Comparison of ENCODE assay signal across 16 cellular contexts in the genomic region with DNA sequence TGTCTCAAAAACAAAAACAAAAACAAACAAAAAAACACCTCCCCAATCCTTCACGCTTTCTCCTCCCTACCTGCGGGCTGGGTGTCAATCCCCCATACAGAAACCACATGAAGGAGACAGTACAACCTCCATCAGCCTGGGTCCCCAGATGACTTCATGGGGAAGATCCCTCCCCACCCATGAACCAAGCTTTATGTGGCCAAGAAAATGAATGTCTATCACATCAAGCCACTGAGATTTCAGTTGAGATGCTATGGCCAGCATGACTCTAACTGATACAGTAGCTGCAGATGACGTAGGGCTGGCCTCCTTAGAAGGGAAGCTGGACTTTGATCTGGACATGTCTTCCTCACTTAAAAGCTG. TPM values are rescaled to one million over a fixed set of nuclear protein-coding genes. Genes with fewer than 3 reads are reported as not detected.
A peak's percentile ranks its signal among the peaks of the same experiment; 100 is the strongest.
DNase-seq lines count a peak whose midpoint lies in the region; ATAC-seq and TF ChIP-seq lines count a peak whose summit lies in the region.
"Had no signal": no experiment of that assay in that cellular context is flagged by ENCODE, and none has a peak within 500 bp of the region (broad histone marks: within the 10 kb centered on the region; RNA-seq: fewer than 3 reads in every experiment).

No MANE protein-coding gene starts in this region.

- H3K4me1 ChIP-seq in BLaER1 treated with 17β-estradiol and CSF1 and Interleukin-3, amounts not matched to agents 10 nM and 100 nM, result peaks cover 27 to 59% (median 46%) of the 10 kb centered on the region in 10 experiments
- H3K4me1 ChIP-seq in mesenchymal stem cell (ENCODE audit: control insufficient read depth, insufficient read depth, low read depth, low read length), result no peaks in the 10 kb centered on the region
- H3K4me1 ChIP-seq: breast epithelium had no signal

- no peak overlapping the region for H3K4me3 ChIP-seq in BLaER1 treated with 17β-estradiol and CSF1 and Interleukin-3, amounts not matched to agents 10 nM and 100 nM
- H3K4me3 ChIP-seq in mesenchymal stem cell (ENCODE audit: insufficient read depth in 1 of 2, low read depth in 1 of 2, low read length in 2 of 2), result no peak overlapping the region
- H3K4me3 ChIP-seq: breast epithelium had no signal

- no peak overlapping the region for H2BK15ac ChIP-seq in mesenchymal stem cell (ENCODE audit: low read depth, poor library complexity, severe bottlenecking)

- H4K20me1 ChIP-seq in BLaER1 treated with 17β-estradiol and CSF1 and Interleukin-3, amounts not matched to agents 10 nM and 100 nM, result no peaks in the 10 kb centered on the region

- H3K27ac ChIP-seq in BLaER1 treated with 17β-estradiol and CSF1 and Interleukin-3, amounts not matched to agents 10 nM and 100 nM, result no peak overlapping the region
- no peak overlapping the region for H3K27ac ChIP-seq in mesenchymal stem cell (ENCODE audit: low read length, poor library complexity, severe bottlenecking)
- H3K27ac ChIP-seq: breast epithelium had no signal

- no peak overlapping the region for H4K91ac ChIP-seq in mesenchymal stem cell (ENCODE audit: low read length)

- no peak for TF ChIP-seq CTCF in neural crest cell (conservative IDR thresholded peaks at IDR 0.05)

- H3K27me3 ChIP-seq in BLaER1 treated with 17β-estradiol and CSF1 and Interleukin-3, amounts not matched to agents 10 nM and 100 nM, result no peaks in the 10 kb centered on the region
- peaks cover 4 to 15% of the 10 kb centered on the region in 2 experiments for H3K27me3 ChIP-seq in mesenchymal stem cell (ENCODE audit: control insufficient read depth in 1 of 2, insufficient read depth in 1 of 2, low read length in 2 of 2)
- H3K27me3 ChIP-seq: breast epithelium had no signal

- no peak overlapping the region for H2BK120ac ChIP-seq in mesenchymal stem cell (ENCODE audit: low read depth, low read length)

- no peak overlapping the region for H3K27ac Mint-ChIP-seq in activated T-helper 17 cell treated with anti-CD3 and anti-CD28 coated beads, Interleukin-2, amount 50 U/mL, for 72 hours
- H3K27ac Mint-ChIP-seq in neural crest cell (ENCODE audit: unreplicated experiment), result peak overlapping the region; percentile 73

- ATAC-seq in GM18867 (IDR thresholded peaks at IDR 0.05; ENCODE audit: unreplicated experiment) (peak; percentile 41), GM21360 (IDR thresholded peaks at IDR 0.05; ENCODE audit: unreplicated experiment) (no peak), HG02623 (IDR thresholded peaks at IDR 0.05; ENCODE audit: unreplicated experiment) (no peak)
- ATAC-seq in activated T-helper 17 cell treated with anti-CD3 and anti-CD28 coated beads, Interleukin-2, amount 50 U/mL, for 72 hours (replicated peaks), result peak; percentile 61

- no peaks in the 10 kb centered on the region for H3K36me3 Mint-ChIP-seq in activated T-helper 17 cell treated with anti-CD3 and anti-CD28 coated beads, Interleukin-2, amount 50 U/mL, for 72 hours (ENCODE audit: low read depth)
- no peaks in the 10 kb centered on the region for H3K36me3 Mint-ChIP-seq in neural crest cell (ENCODE audit: low read depth)
- H3K36me3 Mint-ChIP-seq: stimulated activated naive B cell treated with anti-CD40 and anti-IgM and Interleukin-4, amounts not matched to agents 10 μg/mL and 1 μg/mL and 100 μg/mL, for 72 hours had no signal

- peaks cover 5 to 17% (median 11%) of the 10 kb centered on the region in 11 experiments; a peak in 20 of 22 replicates for H3K9me3 ChIP-seq in BLaER1 treated with 17β-estradiol and CSF1 and Interleukin-3, amounts not matched to agents 10 nM and 100 nM (replicated peaks in 1 of 11)
- peaks cover under 1% of the 10 kb centered on the region for H3K9me3 ChIP-seq in mesenchymal stem cell (ENCODE audit: control insufficient read depth, low read length)
- H3K9me3 ChIP-seq: breast epithelium had no signal

- peaks cover 8% of the 10 kb centered on the region for H3K4me1 Mint-ChIP-seq in activated T-helper 17 cell treated with anti-CD3 and anti-CD28 coated beads, Interleukin-2, amount 50 U/mL, for 72 hours
- peaks cover 27% of the 10 kb centered on the region for H3K4me1 Mint-ChIP-seq in neural crest cell

- H2AK5ac ChIP-seq in mesenchymal stem cell (ENCODE audit: low read length, severe bottlenecking), result no peak overlapping the region

- no peaks in the 10 kb centered on the region for H3K9me3 Mint-ChIP-seq in activated T-helper 17 cell treated with anti-CD3 and anti-CD28 coated beads, Interleukin-2, amount 50 U/mL, for 72 hours
- peaks cover 5% of the 10 kb centered on the region for H3K9me3 Mint-ChIP-seq in neural crest cell

- no peak overlapping the region for H3K4ac ChIP-seq in mesenchymal stem cell (ENCODE audit: low read depth in 1 of 2, low read length in 2 of 2)

- H3K23ac ChIP-seq in mesenchymal stem cell (ENCODE audit: low read length in 2 of 2), result no peak overlapping the region

- no peak overlapping the region for H2BK5ac ChIP-seq in mesenchymal stem cell (ENCODE audit: low read depth, low read length, poor library complexity, severe bottlenecking)

- H3K79me1 ChIP-seq in mesenchymal stem cell (replicated peaks; ENCODE audit: low read length, poor library complexity, severe bottlenecking), result no peaks in the 10 kb centered on the region

- H3K27me3 Mint-ChIP-seq in activated T-helper 17 cell treated with anti-CD3 and anti-CD28 coated beads, Interleukin-2, amount 50 U/mL, for 72 hours, result peaks cover 8% of the 10 kb centered on the region
- H3K27me3 Mint-ChIP-seq in neural crest cell (ENCODE audit: low read depth), result peaks cover 3% of the 10 kb centered on the region

- H3K36me3 ChIP-seq in BLaER1 treated with 17β-estradiol and CSF1 and Interleukin-3, amounts not matched to agents 10 nM and 100 nM, result no peaks in the 10 kb centered on the region
- no peaks in the 10 kb centered on the region for H3K36me3 ChIP-seq in mesenchymal stem cell (ENCODE audit: control insufficient read depth in 1 of 2, insufficient read depth in 2 of 2, low read depth in 1 of 2, low read length in 2 of 2)
- H3K36me3 ChIP-seq: breast epithelium had no signal

- no peak overlapping the region for H3K14ac ChIP-seq in mesenchymal stem cell (ENCODE audit: low read length in 2 of 2)

- H3K4me3 Mint-ChIP-seq in activated T-helper 17 cell treated with anti-CD3 and anti-CD28 coated beads, Interleukin-2, amount 50 U/mL, for 72 hours, result no peak overlapping the region
- peak overlapping the region; percentile 22 for H3K4me3 Mint-ChIP-seq in neural crest cell

- no peak overlapping the region for H3K9ac ChIP-seq in BLaER1 treated with 17β-estradiol and CSF1 and Interleukin-3, amounts not matched to agents 10 nM and 100 nM
- no peak overlapping the region for H3K9ac ChIP-seq in mesenchymal stem cell (ENCODE audit: low read length)

- H3K4me2 ChIP-seq in BLaER1 treated with 17β-estradiol and CSF1 and Interleukin-3, amounts not matched to agents 10 nM and 100 nM, result peak overlapping the region in 10 of 11 experiments; percentile 45 to 88 (median 63); a peak in 17 of 22 replicates
- H3K4me2 ChIP-seq in mesenchymal stem cell (ENCODE audit: low read length, poor library complexity, severe bottlenecking), result no peak overlapping the region

- H3K18ac ChIP-seq in mesenchymal stem cell (ENCODE audit: low read depth in 1 of 2, low read length in 2 of 2), result no peak overlapping the region

- H4K8ac ChIP-seq in mesenchymal stem cell (ENCODE audit: low read length), result no peak overlapping the region

- DNase-seq in neural crest cell (ENCODE audit: low read depth, low spot score) (no peak), cerebellar cortex (ENCODE audit: low spot score) (no peak), mesenchymal stem cell (no peak)
- DNase-seq: AML-193, left cardiac atrium, NCI-H748 treated with DMSO at 0.1 percent for 48 hours, Right ventricle myocardium superior had no signal

- no peak overlapping the region for H2BK12ac ChIP-seq in mesenchymal stem cell (ENCODE audit: low read length in 2 of 2)

- 94% methylated on average over 3 of the region's 3 CpGs for WGBS in mesenchymal stem cell

- no peak overlapping the region for H2AFZ ChIP-seq in mesenchymal stem cell (ENCODE audit: low read depth, low read length)

RNA-seq across cellular contexts. Expression of a gene that starts 21.2 kb away (rescaled TPM):
- total RNA-seq in activated T-helper 17 cell treated with anti-CD3 and anti-CD28 coated beads, Interleukin-2, amount 50 U/mL, for 72 hours, result not detected
- not detected in 2 replicates for total RNA-seq in neural crest cell
- not detected for polyA plus RNA-seq in mesenchymal stem cell (2013, experiment 1 of 2)
- polyA plus RNA-seq in mesenchymal stem cell (2013, experiment 2 of 2), result not detected
- total RNA-seq: Daoy, endothelial cell of umbilical vein, left cardiac atrium, Right ventricle myocardium superior had no signal
- polyA plus RNA-seq: endothelial cell of umbilical vein had no signal

RNA-seq across cellular contexts. Expression of a gene that starts 29.6 kb away (rescaled TPM):
- 10 to 100 TPM in 1 of 2 donors, 1 to 10 TPM in 1; 2.6 to 16.9 TPM for total RNA-seq in activated T-helper 17 cell treated with anti-CD3 and anti-CD28 coated beads, Interleukin-2, amount 50 U/mL, for 72 hours
- not detected in 2 replicates for total RNA-seq in neural crest cell
- 1.3 TPM for polyA plus RNA-seq in mesenchymal stem cell (2013, experiment 1 of 2)
- polyA plus RNA-seq in mesenchymal stem cell (2013, experiment 2 of 2), result 1.1 TPM
- total RNA-seq: Right ventricle myocardium superior had no signal

Comparison
In these comparisons a context has a peak if more than half of its experiments do, and no peak if none do; other contexts are left out.
1. ATAC-seq: peak in GM18867 (single experiment) and activated T-helper 17 cell treated with anti-CD3 and anti-CD28 coated beads, Interleukin-2, amount 50 U/mL, for 72 hours (single experiment); none in GM21360 (single experiment) and HG02623 (single experiment).